Comparison of ENCODE assay signal across 22 cellular contexts in genomic region chr7:115044224-115044623, GRCh38.
"Had no signal": no experiment of that assay in that cellular context is flagged by ENCODE, and none has a peak within 500 bp of the region (broad histone marks: within the 10 kb centered on the region; RNA-seq: fewer than 3 reads in every experiment).

No MANE protein-coding gene starts in this region.

- H3K36me3 ChIP-seq: MG63 had no signal

- H3K4me3 ChIP-seq: MG63 had no signal

- H3K27me3 ChIP-seq: MG63 had no signal

- H3K4me2 ChIP-seq: SK-N-SH had no signal

- H3K9me3 ChIP-seq: MG63, SK-N-SH had no signal

- FAIRE-seq: HTR-8/SVneo had no signal

- DNase-seq: Karpas-422, KG1, MG63, NCI-H1092, NCI-H1105 treated with DMSO at 0.1 percent for 48 hours, NCI-H1417 treated with DMSO at 0.1 percent for 48 hours, NCI-H146, NCI-H1694 treated with DMSO at 0.1 percent for 48 hours, NCI-H1930, NCI-H2081, NCI-H2107, NCI-H2227 treated with DMSO at 0.1 percent for 48 hours, NCI-H524, NCI-H69, NCI-H774, SHP77, SK-N-SH, SW 1271 had no signal

- H3K27ac ChIP-seq: HL-60, RWPE1 had no signal

- ATAC-seq: Panc1 had no signal

- H3K9ac ChIP-seq: SK-N-SH had no signal
